ENCODE assay signal across 11 cellular contexts in genomic region chr3:50620420-50620819, GRCh38. TPM values are rescaled to one million over a fixed set of nuclear protein-coding genes. Genes with fewer than 3 reads are reported as not detected.
DNase-seq lines count a peak whose midpoint lies in the region; ATAC-seq and TF ChIP-seq lines count a peak whose summit lies in the region.
"Had no signal": no experiment of that assay in that cellular context is flagged by ENCODE, and none has a peak within 500 bp of the region (broad histone marks: within the 10 kb centered on the region; RNA-seq: fewer than 3 reads in every experiment).

No MANE protein-coding gene starts in this region.

- TF ChIP-seq CTCF in C4-2B (conservative IDR thresholded peaks at IDR 0.05): no peak

- peak overlapping the region in 3 of 4 donors; percentile 25 to 94 (median 52) for H3K4me3 Mint-ChIP-seq in IgD-negative memory B cell
- H3K4me3 Mint-ChIP-seq in activated CD4-positive, alpha-beta memory T cell treated with anti-CD3 and anti-CD28 coated beads, Interleukin-2, amount 10 ng/mL, durations not matched to agents 7 days and 5 days: peak overlapping the region; percentile 77

- H3K27ac ChIP-seq in C4-2B: peak overlapping the region; percentile 43

- no peak for ATAC-seq in HG02798 (IDR thresholded peaks at IDR 0.05; ENCODE audit: poor library complexity, unreplicated experiment)

- H3K4me1 Mint-ChIP-seq in IgD-negative memory B cell: peaks cover 36 to 42% (median 39%) of the 10 kb centered on the region in 3 donors
- H3K4me1 Mint-ChIP-seq in activated CD4-positive, alpha-beta memory T cell treated with anti-CD3 and anti-CD28 coated beads, Interleukin-2, amount 10 ng/mL, durations not matched to agents 7 days and 5 days: peaks cover 79% of the 10 kb centered on the region

- peak overlapping the region; percentile 42 to 81 (median 47) for H3K27ac Mint-ChIP-seq in IgD-negative memory B cell
- H3K27ac Mint-ChIP-seq in activated CD4-positive, alpha-beta memory T cell treated with anti-CD3 and anti-CD28 coated beads, Interleukin-2, amount 10 ng/mL, durations not matched to agents 7 days and 5 days: peak overlapping the region; percentile 90

- H3K9me3 Mint-ChIP-seq in IgD-negative memory B cell: no peaks in the 10 kb centered on the region
- H3K9me3 Mint-ChIP-seq in activated CD4-positive, alpha-beta memory T cell treated with anti-CD3 and anti-CD28 coated beads, Interleukin-2, amount 10 ng/mL, durations not matched to agents 7 days and 5 days: no peaks in the 10 kb centered on the region

- POLR2A ChIA-PET in activated CD4-positive, alpha-beta memory T cell treated with anti-CD3 and anti-CD28 coated beads, Interleukin-2, amount 10 ng/mL, durations not matched to agents 7 days and 5 days (lab: Charles Lee): interaction anchor here (0.6 to 34.1 kb wide), 10 partner anchors 9 to 768 kb away, joined by 3 to 4963 read pairs (median 12); partner anchors contain the start of genes C3orf18, CISH, HEMK1 and MANF

- no peaks in the 10 kb centered on the region for H3K27me3 Mint-ChIP-seq in IgD-negative memory B cell
- H3K27me3 Mint-ChIP-seq in activated CD4-positive, alpha-beta memory T cell treated with anti-CD3 and anti-CD28 coated beads, Interleukin-2, amount 10 ng/mL, durations not matched to agents 7 days and 5 days: no peaks in the 10 kb centered on the region

- CTCF ChIA-PET in activated CD4-positive, alpha-beta memory T cell treated with anti-CD3 and anti-CD28 coated beads, Interleukin-2, amount 10 ng/mL, durations not matched to agents 7 days and 5 days (lab: Charles Lee): interaction anchor here (1.0 to 21.3 kb wide), 9 partner anchors 10 to 769 kb away, joined by 3 to 854 read pairs (median 5); partner anchors contain the start of genes C3orf18 and HEMK1

- H3K36me3 Mint-ChIP-seq in IgD-negative memory B cell: peaks cover 3% of the 10 kb centered on the region
- peaks cover 63% of the 10 kb centered on the region for H3K36me3 Mint-ChIP-seq in activated CD4-positive, alpha-beta memory T cell treated with anti-CD3 and anti-CD28 coated beads, Interleukin-2, amount 10 ng/mL, durations not matched to agents 7 days and 5 days (ENCODE audit: low read depth)

- DNase-seq in activated CD4-positive, alpha-beta memory T cell treated with anti-CD3 and anti-CD28 coated beads, Interleukin-2, amount 10 ng/mL, durations not matched to agents 7 days and 5 days: peak; percentile 33
- DNase-seq in medulla oblongata (ENCODE audit: extremely low spot score): peak; percentile 84
- no peak for DNase-seq in NK-92 (lab: John Stamatoyannopoulos, UW; ENCODE audit: unreplicated experiment)
- no peak for DNase-seq in stimulated activated CD4-positive, alpha-beta T cell treated with anti-CD3 and anti-CD28 coated beads, Interleukin-2, amount 100 ng/mL, for 48 hours
- no peak for DNase-seq in NCI-H2227 treated with DMSO at 0.1 percent for 48 hours (lab: John Stamatoyannopoulos, UW)
- DNase-seq: activated CD4-positive, alpha-beta T cell treated with anti-CD3 and anti-CD28 coated beads, Interleukin-2, amount 50 U/mL, for 1 hour; DMS153; NCI-H510A treated with DMSO at 0.1 percent for 48 hours had no signal

RNA-seq across cellular contexts. Expression of gene MAPKAPK3, which starts 3.5 kb away (rescaled TPM):
- 23.7 TPM for polyA plus RNA-seq in IgD-negative memory B cell
- total RNA-seq in activated CD4-positive, alpha-beta memory T cell treated with anti-CD3 and anti-CD28 coated beads, Interleukin-2, amount 10 ng/mL, durations not matched to agents 7 days and 5 days: 100 to 1,000 TPM; 146 to 157 TPM

RNA-seq across cellular contexts. Expression of gene CISH, which starts 8.8 kb away (rescaled TPM):
- 3.1 TPM for polyA plus RNA-seq in IgD-negative memory B cell
- total RNA-seq in activated CD4-positive, alpha-beta memory T cell treated with anti-CD3 and anti-CD28 coated beads, Interleukin-2, amount 10 ng/mL, durations not matched to agents 7 days and 5 days: 100 to 1,000 TPM; 328 to 335 TPM

RNA-seq across cellular contexts. Expression of gene HEMK1, which starts 51.1 kb away (rescaled TPM):
- polyA plus RNA-seq in IgD-negative memory B cell: 30.5 TPM
- total RNA-seq in activated CD4-positive, alpha-beta memory T cell treated with anti-CD3 and anti-CD28 coated beads, Interleukin-2, amount 10 ng/mL, durations not matched to agents 7 days and 5 days: 10 to 100 TPM; 49.6 to 50.1 TPM

RNA-seq across cellular contexts. Expression of gene C3orf18, which starts 52.9 kb away (rescaled TPM):
- 7.9 TPM for polyA plus RNA-seq in IgD-negative memory B cell
- 10 to 100 TPM; 14.6 to 17.5 TPM for total RNA-seq in activated CD4-positive, alpha-beta memory T cell treated with anti-CD3 and anti-CD28 coated beads, Interleukin-2, amount 10 ng/mL, durations not matched to agents 7 days and 5 days

RNA-seq across cellular contexts. Expression of gene DOCK3, which starts 54.3 kb away (rescaled TPM):
- polyA plus RNA-seq in IgD-negative memory B cell: not detected
- 1 to 10 TPM; 1.6 to 1.7 TPM for total RNA-seq in activated CD4-positive, alpha-beta memory T cell treated with anti-CD3 and anti-CD28 coated beads, Interleukin-2, amount 10 ng/mL, durations not matched to agents 7 days and 5 days

Comparison
In these comparisons a context has a peak if more than half of its experiments do, and no peak if none do; other contexts are left out.
1. DNase-seq: peak in activated CD4-positive, alpha-beta memory T cell treated with anti-CD3 and anti-CD28 coated beads, Interleukin-2, amount 10 ng/mL, durations not matched to agents 7 days and 5 days (single experiment) and medulla oblongata (single experiment); none in NK-92 (single experiment), stimulated activated CD4-positive, alpha-beta T cell treated with anti-CD3 and anti-CD28 coated beads, Interleukin-2, amount 100 ng/mL, for 48 hours (0 of 2) and NCI-H2227 treated with DMSO at 0.1 percent for 48 hours (single experiment).